Comparison of ENCODE assay signal across 1 cellular context in the genomic region with DNA sequence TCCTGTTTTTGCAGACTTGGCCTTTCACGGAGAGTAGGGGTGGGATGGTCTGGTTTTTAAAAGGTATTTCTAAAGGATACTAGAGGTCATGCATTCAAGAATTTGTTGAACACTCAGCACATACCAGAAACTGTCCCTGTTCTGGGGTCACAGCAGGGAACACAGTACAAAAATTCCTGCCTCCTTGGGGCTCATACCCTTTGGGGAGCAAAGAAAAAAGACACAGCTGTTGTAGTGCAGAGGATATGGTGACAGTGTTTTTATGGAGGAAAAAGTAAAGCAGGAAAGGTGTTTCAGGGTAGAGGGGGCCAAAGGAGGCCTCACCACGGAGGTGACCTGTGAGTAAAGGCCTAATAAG.
TF ChIP-seq lines count a peak whose summit lies in the region.

No MANE protein-coding gene starts in this region.

TF ChIP-seq in K562, 482 proteins besides CTCF, POLR2A, EP300 and RAD21:
- TF ChIP-seq ARHGAP35 (IDR thresholded peaks at IDR 0.05; ENCODE audit: partially characterized antibody) (no peak), TGIF2 (CRISPR knock-in tag; IDR thresholded peaks at IDR 0.05) (no peak), STAT6 (CRISPR knock-in tag; IDR thresholded peaks at IDR 0.05) (no peak), GABPB1 (CRISPR knock-in tag; IDR thresholded peaks at IDR 0.05) (peak; percentile 15; the same call in 1 of the 2 replicates), CREB1 (IDR thresholded peaks at IDR 0.05) (0 out of 2 replicates have a peak, but pooled peaks have one; percentile 4), CREB1 (CRISPR knock-in tag; IDR thresholded peaks at IDR 0.05) (no peak), PML (IDR thresholded peaks at IDR 0.05; ENCODE audit: low read length) (peak; percentile 73; the same call in 1 of the 2 replicates), ZKSCAN3 (CRISPR knock-in tag; IDR thresholded peaks at IDR 0.05) (no peak), AFF1 (IDR thresholded peaks at IDR 0.05; ENCODE audit: low read depth in 1 of 2, partially characterized antibody in 2 of 2) (peak in 1 of 2 experiments; percentile 46), ZBED1 (IDR thresholded peaks at IDR 0.05) (no peak), PTBP1 (IDR thresholded peaks at IDR 0.05; ENCODE audit: low read depth, low read length) (no peak), VEZF1 (CRISPR knock-in tag; IDR thresholded peaks at IDR 0.05) (peak; percentile 10; the same call in 1 of the 2 replicates), NFYB (IDR thresholded peaks at IDR 0.05; ENCODE audit: extremely low read depth, insufficient read length) (no peak), ZNF512 (tag; IDR thresholded peaks at IDR 0.05) (no peak), BRD4 (IDR thresholded peaks at IDR 0.05) (no peak), SIN3A (IDR thresholded peaks at IDR 0.05; ENCODE audit: borderline replicate concordance in 2 of 2, control insufficient read depth in 1 of 2, low read depth in 2 of 2, low read length in 2 of 2) (peak in 1 of 2 experiments; percentile 71; a peak in 1 of 4 replicates), CHAMP1 (IDR thresholded peaks at IDR 0.05) (0 out of 2 replicates have a peak, but pooled peaks have one; percentile 15), RCOR1 (IDR thresholded peaks at IDR 0.05; ENCODE audit: borderline replicate concordance in 1 of 2, low read depth in 2 of 2, low read length in 2 of 2) (no peak), NCOR1 (IDR thresholded peaks at IDR 0.05) (0 out of 2 replicates have a peak, but pooled peaks have one; percentile 14), STAT5A (IDR thresholded peaks at IDR 0.05; ENCODE audit: borderline replicate concordance, low read length) (0 out of 2 replicates have a peak, but pooled peaks have one; percentile 37), KAT7 (CRISPR knock-in tag; IDR thresholded peaks at IDR 0.05; ENCODE audit: borderline replicate concordance) (no peak), C11orf30 (IDR thresholded peaks at IDR 0.05; ENCODE audit: low read depth) (peak; percentile 47; the same call in 1 of the 2 replicates), EGR1 (conservative IDR thresholded peaks at IDR 0.05) (no peak), MAZ (CRISPR knock-in tag; conservative IDR thresholded peaks at IDR 0.05 in 1 of 2, IDR thresholded peaks at IDR 0.05 in 1 of 2) (no peak)
- TF ChIP-seq, protein P1, sequence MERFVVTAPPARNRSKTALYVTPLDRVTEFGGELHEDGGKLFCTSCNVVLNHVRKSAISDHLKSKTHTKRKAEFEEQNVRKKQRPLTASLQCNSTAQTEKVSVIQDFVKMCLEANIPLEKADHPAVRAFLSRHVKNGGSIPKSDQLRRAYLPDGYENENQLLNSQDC (CRISPR knock-in tag; IDR thresholded peaks at IDR 0.05) = peak; percentile 40; the same call in 1 of the 2 replicates
- TF ChIP-seq, protein P2, sequence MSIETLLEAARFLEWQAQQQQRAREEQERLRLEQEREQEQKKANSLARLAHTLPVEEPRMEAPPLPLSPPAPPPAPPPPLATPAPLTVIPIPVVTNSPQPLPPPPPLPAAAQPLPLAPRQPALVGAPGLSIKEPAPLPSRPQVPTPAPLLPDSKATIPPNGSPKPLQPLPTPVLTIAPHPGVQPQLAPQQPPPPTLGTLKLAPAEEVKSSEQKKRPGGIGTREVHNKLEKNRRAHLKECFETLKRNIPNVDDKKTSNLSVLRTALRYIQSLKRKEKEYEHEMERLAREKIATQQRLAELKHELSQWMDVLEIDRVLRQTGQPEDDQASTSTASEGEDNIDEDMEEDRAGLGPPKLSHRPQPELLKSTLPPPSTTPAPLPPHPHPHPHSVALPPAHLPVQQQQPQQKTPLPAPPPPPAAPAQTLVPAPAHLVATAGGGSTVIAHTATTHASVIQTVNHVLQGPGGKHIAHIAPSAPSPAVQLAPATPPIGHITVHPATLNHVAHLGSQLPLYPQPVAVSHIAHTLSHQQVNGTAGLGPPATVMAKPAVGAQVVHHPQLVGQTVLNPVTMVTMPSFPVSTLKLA (conservative IDR thresholded peaks at IDR 0.05) = 0 out of 4 replicates have a peak, but pooled peaks of 1 of the 2 experiments have one; percentile 34
